6 cellular contexts compared by ENCODE assay signal in genomic region chr22:37609240-37610152, GRCh38. TPM values are rescaled to one million over a fixed set of nuclear protein-coding genes. Genes with fewer than 3 reads are reported as not detected.
DNase-seq lines count a peak whose midpoint lies in the region; ATAC-seq and TF ChIP-seq lines count a peak whose summit lies in the region.

No MANE protein-coding gene starts in this region.

- H3K9me3 Mint-ChIP-seq in nephron progenitor cell = no peaks in the 10 kb centered on the region

- peaks cover 40% of the 10 kb centered on the region for H3K4me1 Mint-ChIP-seq in nephron progenitor cell

- peaks cover 10% of the 10 kb centered on the region for H3K27me3 Mint-ChIP-seq in nephron progenitor cell (ENCODE audit: low read depth, poor library complexity)

- H3K27ac ChIP-seq in left ventricle myocardium inferior (replicated peaks) = peak overlapping the region; percentile 98
- H3K27ac ChIP-seq in brain microvascular endothelial cell = peak overlapping the region; percentile 96

- ATAC-seq in HG02973 (IDR thresholded peaks at IDR 0.05; ENCODE audit: unreplicated experiment) = no peak

- peak overlapping the region; percentile 92 for H3K4me3 ChIP-seq in left ventricle myocardium inferior
- peak overlapping the region; percentile 85 for H3K4me3 ChIP-seq in brain microvascular endothelial cell (ENCODE audit: low read depth, low read length)

- peaks cover 6% of the 10 kb centered on the region for H3K36me3 ChIP-seq in left ventricle myocardium inferior
- H3K36me3 ChIP-seq in brain microvascular endothelial cell (replicated peaks) = peaks cover under 1% of the 10 kb centered on the region

- in situ Hi-C loops in brain microvascular endothelial cell (cut with HindIII; ENCODE audit: low pct_ligation_motif_present, low sequenced_read_pairs) = no loop called here

- H3K36me3 Mint-ChIP-seq in nephron progenitor cell (ENCODE audit: low read depth) = peaks cover 17% of the 10 kb centered on the region

- H3K9me3 ChIP-seq in left ventricle myocardium inferior (replicated peaks) = no peaks in the 10 kb centered on the region

- TF ChIP-seq CTCF in left ventricle myocardium inferior (IDR thresholded peaks at IDR 0.05; ENCODE audit: borderline replicate concordance) = no peak
- no peak for TF ChIP-seq CTCF in brain microvascular endothelial cell (IDR thresholded peaks at IDR 0.05; ENCODE audit: low read depth, low read length, missing control alignments)
- no peak for TF ChIP-seq CTCF in nephron progenitor cell (IDR thresholded peaks at IDR 0.05)

- H3K4me1 ChIP-seq in left ventricle myocardium inferior = peaks cover 51% of the 10 kb centered on the region

- DNase-seq in left ventricle myocardium inferior (no peak), cardiac septum (ENCODE audit: low spot score) (no peak), brain microvascular endothelial cell (peak; percentile 11), nephron progenitor cell (peak; percentile 42), HK-2 (ENCODE audit: unreplicated experiment) (no peak)

- peak overlapping the region; percentile 92 for H3K4me3 Mint-ChIP-seq in nephron progenitor cell

- H3K27me3 ChIP-seq in left ventricle myocardium inferior (ENCODE audit: low read depth) (no peaks in the 10 kb centered on the region), brain microvascular endothelial cell (replicated peaks) (no peaks in the 10 kb centered on the region)

- intact Hi-C loops in left ventricle myocardium inferior (cut with micrococcal nuclease) (no loop called here), cardiac septum (cut with DNase I) (loop anchor here (2.0 to 5.0 kb wide), 3 partner anchors 47 to 77 kb away; partner anchors contain the start of genes CDC42EP1, LGALS1 and NOL12)

- peak overlapping the region; percentile 95 for H3K27ac Mint-ChIP-seq in nephron progenitor cell

RNA-seq across cellular contexts. Expression of gene GGA1, which starts 0.9 kb away (rescaled TPM):
- total RNA-seq in left ventricle myocardium inferior = 27.5 TPM
- total RNA-seq in cardiac septum = 32.5 TPM

RNA-seq across cellular contexts. Expression of gene LGALS2, which starts 29.6 kb away (rescaled TPM):
- total RNA-seq in left ventricle myocardium inferior (not detected), cardiac septum (not detected)

RNA-seq across cellular contexts. Expression of gene SH3BP1, which starts 30.0 kb away (rescaled TPM):
- total RNA-seq in left ventricle myocardium inferior = 2.5 TPM
- total RNA-seq in cardiac septum = 2.3 TPM

RNA-seq across cellular contexts. Expression of gene PDXP, which starts 49.0 kb away (rescaled TPM):
- total RNA-seq in left ventricle myocardium inferior (23.9 TPM), cardiac septum (24.1 TPM)

RNA-seq across cellular contexts. Expression of gene CDC42EP1, which starts 49.2 kb away (rescaled TPM):
- total RNA-seq in left ventricle myocardium inferior (17.7 TPM), cardiac septum (18.8 TPM)

Comparison
In these comparisons a context has a peak if more than half of its experiments do, and no peak if none do; other contexts are left out.
1. DNase-seq: peak in brain microvascular endothelial cell (single experiment) and nephron progenitor cell (single experiment); none in left ventricle myocardium inferior (single experiment), cardiac septum (single experiment) and HK-2 (single experiment).